In genomic region chr10:117432866-117433265, GRCh38 we compare ENCODE assay signal across 20 cellular contexts.
"Had no signal": no experiment of that assay in that cellular context is flagged by ENCODE, and none has a peak within 500 bp of the region (broad histone marks: within the 10 kb centered on the region; RNA-seq: fewer than 3 reads in every experiment).

No MANE protein-coding gene starts in this region.

- H3K27ac ChIP-seq: foreskin keratinocyte, lower lobe of right lung, right lobe of liver, skin epidermis, stomach, transverse colon, uterus had no signal

- H3K36me3 ChIP-seq: lower lobe of right lung, right lobe of liver, stomach, transverse colon, uterus had no signal

- H3K36me3 Mint-ChIP-seq: activated naive CD8-positive, alpha-beta T cell; naive B cell; stimulated activated effector memory CD8-positive, alpha-beta T cell treated with anti-CD3 and anti-CD28 coated beads, Interleukin-12 subunit alpha, Interleukin-12 subunit beta, amount 100 ng/mL, for 72 hours; WTC11 had no signal

- H3K4me1 Mint-ChIP-seq: naive B cell; stimulated activated effector memory CD8-positive, alpha-beta T cell treated with anti-CD3 and anti-CD28 coated beads, Interleukin-12 subunit alpha, Interleukin-12 subunit beta, amount 100 ng/mL, for 72 hours had no signal

- H3K27me3 ChIP-seq: foreskin keratinocyte, right lobe of liver, transverse colon, uterus had no signal

- H3K4me3 ChIP-seq: lower lobe of right lung, right lobe of liver, skin epidermis, stomach, transverse colon, uterus had no signal

- H3K4me3 Mint-ChIP-seq: activated naive CD8-positive, alpha-beta T cell; naive B cell; stimulated activated effector memory CD8-positive, alpha-beta T cell treated with anti-CD3 and anti-CD28 coated beads, Interleukin-12 subunit alpha, Interleukin-12 subunit beta, amount 100 ng/mL, for 72 hours; WTC11 had no signal

- FAIRE-seq: TTC549 had no signal

- H3K27ac Mint-ChIP-seq: activated naive CD8-positive, alpha-beta T cell; stimulated activated effector memory CD8-positive, alpha-beta T cell treated with anti-CD3 and anti-CD28 coated beads, Interleukin-12 subunit alpha, Interleukin-12 subunit beta, amount 100 ng/mL, for 72 hours; WTC11 had no signal

- ATAC-seq: foreskin keratinocyte; left lobe of liver; lower lobe of right lung; right lobe of liver; stimulated activated effector memory CD8-positive, alpha-beta T cell treated with anti-CD3 and anti-CD28 coated beads, Interleukin-12 subunit alpha, Interleukin-12 subunit beta, amount 100 ng/mL, for 72 hours; WTC11 had no signal

- H3K9me3 ChIP-seq: lower lobe of right lung, right lobe of liver, stomach, transverse colon, uterus had no signal

- H3K9me3 Mint-ChIP-seq: stimulated activated effector memory CD8-positive, alpha-beta T cell treated with anti-CD3 and anti-CD28 coated beads, Interleukin-12 subunit alpha, Interleukin-12 subunit beta, amount 100 ng/mL, for 72 hours had no signal

- H3K4me1 ChIP-seq: lower lobe of right lung, right lobe of liver, stomach, transverse colon, uterus had no signal

- DNase-seq: activated naive CD4-positive, alpha-beta T cell; activated T-cell treated with anti-CD3 and anti-CD28 coated beads, Interleukin-2, amount 50 U/mL, for 1 hour; amniotic stem cell; cortex of kidney; foreskin keratinocyte; lower lobe of right lung; mesendoderm; naive B cell; occipital lobe; right lobe of liver; stimulated activated CD4-positive, alpha-beta T cell treated with anti-CD3 and anti-CD28 coated beads, Interleukin-2, amount 100 ng/mL, for 24 hours; stomach; transverse colon; uterus had no signal
